In the genomic region with DNA sequence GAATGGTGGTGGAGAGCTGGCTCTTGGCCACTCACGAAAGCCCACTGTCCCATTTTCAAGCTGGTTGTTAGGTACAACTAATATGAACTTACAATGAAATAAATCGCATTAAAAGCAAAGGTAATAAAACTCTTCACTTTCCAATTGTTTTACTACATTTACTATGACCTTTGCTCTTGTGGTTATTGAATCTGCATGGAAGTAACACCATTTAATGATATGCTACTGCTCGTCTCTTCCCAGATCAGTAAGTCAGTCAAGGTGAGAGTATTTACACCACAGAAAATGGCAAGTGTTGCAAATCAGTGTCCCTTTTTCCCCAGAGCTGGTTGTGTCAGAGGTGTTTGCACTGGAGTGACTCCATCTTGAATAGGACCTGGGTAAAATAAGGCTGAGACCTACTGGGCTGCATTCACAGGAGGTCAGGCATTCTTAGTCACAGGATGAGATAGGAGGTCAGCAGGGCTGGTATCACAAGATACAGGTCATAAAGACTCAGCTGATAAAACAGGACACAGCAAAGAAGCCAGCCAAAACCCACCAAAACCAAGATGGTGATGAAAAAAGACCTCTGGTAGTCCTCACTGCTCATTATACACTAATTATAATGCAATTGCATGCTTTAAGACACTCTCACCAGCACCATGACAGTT, we compare ENCODE assay signal across 16 cellular contexts. TPM values are rescaled to one million over a fixed set of nuclear protein-coding genes. Genes with fewer than 3 reads are reported as not detected.
A peak's percentile ranks its signal among the peaks of the same experiment; 100 is the strongest.
DNase-seq lines count a peak whose midpoint lies in the region; ATAC-seq and TF ChIP-seq lines count a peak whose summit lies in the region.
"Had no signal": no experiment of that assay in that cellular context is flagged by ENCODE, and none has a peak within 500 bp of the region (broad histone marks: within the 10 kb centered on the region; RNA-seq: fewer than 3 reads in every experiment).

No MANE protein-coding gene starts in this region.

- H3K27me3 Mint-ChIP-seq in activated naive CD4-positive, alpha-beta T cell treated with anti-CD3 and anti-CD28 coated beads, Interleukin-2, amount 10 ng/mL, durations not matched to agents 7 days and 5 days, result peaks cover 10% of the 10 kb centered on the region
- H3K27me3 Mint-ChIP-seq in endothelial cell (ENCODE audit: unreplicated experiment) (no peaks in the 10 kb centered on the region), nephron progenitor cell (ENCODE audit: low read depth, poor library complexity) (peaks cover 7% of the 10 kb centered on the region)

- no peak for DNase-seq in activated naive CD4-positive, alpha-beta T cell treated with anti-CD3 and anti-CD28 coated beads, Interleukin-2, amount 10 ng/mL, durations not matched to agents 7 days and 5 days
- no peak for DNase-seq in activated naive CD4-positive, alpha-beta T cell treated with anti-CD3 and anti-CD28 coated beads, Interleukin-2, amount 50 U/mL, for 16 hours
- DNase-seq in OCI-M1 (lab: John Stamatoyannopoulos, UW) (peak; percentile 34), endothelial cell (ENCODE audit: low spot score) (no peak), substantia nigra (lab: John Stamatoyannopoulos, UW) (no peak), nephron progenitor cell (no peak), AML-193 (lab: John Stamatoyannopoulos, UW) (no peak)
- DNase-seq: anterior cingulate cortex, Calu3, NCI-H2081 treated with DMSO at 0.1 percent for 48 hours, NCI-H69, nucleus accumbens had no signal

- no peak overlapping the region for H3K4me3 Mint-ChIP-seq in activated naive CD4-positive, alpha-beta T cell treated with anti-CD3 and anti-CD28 coated beads, Interleukin-2, amount 10 ng/mL, durations not matched to agents 7 days and 5 days
- H3K4me3 Mint-ChIP-seq in endothelial cell (ENCODE audit: unreplicated experiment) (no peak overlapping the region), nephron progenitor cell (no peak overlapping the region)
- H3K4me3 Mint-ChIP-seq: memory B cell had no signal

- peak overlapping the region; percentile 35 for H3K27ac ChIP-seq in substantia nigra (ENCODE audit: low read depth, low read length, poor library complexity, severe bottlenecking)
- H3K27ac ChIP-seq: epithelial cell of prostate, VCaP had no signal

- ATAC-seq in HG03521 (IDR thresholded peaks at IDR 0.05; ENCODE audit: unreplicated experiment), result no peak

- peaks cover 1% of the 10 kb centered on the region for H3K36me3 Mint-ChIP-seq in activated naive CD4-positive, alpha-beta T cell treated with anti-CD3 and anti-CD28 coated beads, Interleukin-2, amount 10 ng/mL, durations not matched to agents 7 days and 5 days
- peaks cover 6% of the 10 kb centered on the region for H3K36me3 Mint-ChIP-seq in endothelial cell (ENCODE audit: low read depth, unreplicated experiment)
- H3K36me3 Mint-ChIP-seq in nephron progenitor cell (ENCODE audit: low read depth), result no peaks in the 10 kb centered on the region
- H3K36me3 Mint-ChIP-seq: memory B cell had no signal

- no peak for TF ChIP-seq CTCF in endothelial cell (IDR thresholded peaks at IDR 0.05; ENCODE audit: unreplicated experiment)
- TF ChIP-seq CTCF in nephron progenitor cell (IDR thresholded peaks at IDR 0.05), result no peak

- H3K4me1 Mint-ChIP-seq in activated naive CD4-positive, alpha-beta T cell treated with anti-CD3 and anti-CD28 coated beads, Interleukin-2, amount 10 ng/mL, durations not matched to agents 7 days and 5 days, result peaks cover 42% of the 10 kb centered on the region
- H3K4me1 Mint-ChIP-seq in endothelial cell (ENCODE audit: unreplicated experiment), result peaks cover 39% of the 10 kb centered on the region
- peaks cover 5% of the 10 kb centered on the region for H3K4me1 Mint-ChIP-seq in nephron progenitor cell

- no peaks in the 10 kb centered on the region for H3K9me3 Mint-ChIP-seq in activated naive CD4-positive, alpha-beta T cell treated with anti-CD3 and anti-CD28 coated beads, Interleukin-2, amount 10 ng/mL, durations not matched to agents 7 days and 5 days
- H3K9me3 Mint-ChIP-seq in endothelial cell (ENCODE audit: unreplicated experiment) (no peaks in the 10 kb centered on the region), nephron progenitor cell (no peaks in the 10 kb centered on the region)
- H3K9me3 Mint-ChIP-seq: memory B cell had no signal

- peak overlapping the region; percentile 87 for H3K27ac Mint-ChIP-seq in activated naive CD4-positive, alpha-beta T cell treated with anti-CD3 and anti-CD28 coated beads, Interleukin-2, amount 10 ng/mL, durations not matched to agents 7 days and 5 days
- H3K27ac Mint-ChIP-seq in endothelial cell (ENCODE audit: unreplicated experiment), result peak overlapping the region; percentile 40
- no peak overlapping the region for H3K27ac Mint-ChIP-seq in nephron progenitor cell
- H3K27ac Mint-ChIP-seq: memory B cell had no signal

- CTCF ChIA-PET in activated naive CD4-positive, alpha-beta T cell treated with anti-CD3 and anti-CD28 coated beads, Interleukin-2, amount 10 ng/mL, durations not matched to agents 7 days and 5 days (lab: Charles Lee), result interaction anchor here (0.8 to 1.1 kb wide), 2 partner anchors 22 to 82 kb away, joined by 4 read pairs; no protein-coding TSS in a partner anchor

RNA-seq across cellular contexts. Expression of a gene that starts 57.7 kb away (rescaled TPM):
- total RNA-seq in endothelial cell (ENCODE audit: unreplicated experiment), result 102 TPM
